Comparison of ENCODE assay signal across 17 cellular contexts in the genomic region with DNA sequence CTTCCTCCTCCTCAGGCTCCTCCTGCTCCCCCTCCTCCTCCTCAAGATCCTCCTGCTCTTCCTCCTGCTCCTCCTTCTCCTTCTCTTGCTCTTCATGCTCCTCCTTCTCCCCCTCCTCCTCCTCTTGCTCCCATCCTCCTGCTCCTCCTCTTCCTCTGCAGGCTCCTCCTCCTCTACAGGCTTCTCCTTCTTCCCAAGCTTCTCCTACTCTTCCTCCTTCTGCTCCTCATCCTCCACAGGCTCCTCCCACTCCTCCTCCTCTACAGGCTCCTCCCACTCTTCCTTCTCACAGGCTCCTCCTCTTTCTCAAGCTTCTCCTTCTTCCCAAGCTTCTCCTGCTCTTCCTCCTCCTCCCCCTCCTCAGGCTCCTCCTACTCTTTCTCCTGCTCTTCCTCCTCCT. TPM values are rescaled to one million over a fixed set of nuclear protein-coding genes. Genes with fewer than 3 reads are reported as not detected.
DNase-seq lines count a peak whose midpoint lies in the region; ATAC-seq and TF ChIP-seq lines count a peak whose summit lies in the region.
"Had no signal": no experiment of that assay in that cellular context is flagged by ENCODE, and none has a peak within 500 bp of the region (broad histone marks: within the 10 kb centered on the region; RNA-seq: fewer than 3 reads in every experiment).

No MANE protein-coding gene starts in this region.

- no peak for ATAC-seq in activated naive CD8-positive, alpha-beta T cell treated with anti-CD3 and anti-CD28 coated beads, Interleukin-2, amount 10 ng/mL, durations not matched to agents 7 days and 5 days (ENCODE audit: low read depth)
- ATAC-seq in activated naive CD8-positive, alpha-beta T cell treated with anti-CD3 and anti-CD28 coated beads, Interleukin-2, amount 50 U/mL, for 24 hours = no peak
- ATAC-seq in WTC11 (no peak), GM18498 (IDR thresholded peaks at IDR 0.05; ENCODE audit: unreplicated experiment) (no peak), GM21723 (IDR thresholded peaks at IDR 0.05; ENCODE audit: unreplicated experiment) (no peak)
- no peak for ATAC-seq in stimulated activated effector memory CD8-positive, alpha-beta T cell treated with anti-CD3 and anti-CD28 coated beads, Interleukin-12 subunit alpha, Interleukin-12 subunit beta, amount 100 ng/mL, for 72 hours
- ATAC-seq: CD8-positive, alpha-beta T cell had no signal

- no peaks in the 10 kb centered on the region for H4K20me1 ChIP-seq in Loucy (ENCODE audit: insufficient read depth, low read length, poor library complexity, severe bottlenecking)
- H4K20me1 ChIP-seq: BLaER1 treated with 17β-estradiol and CSF1 and Interleukin-3, amounts not matched to agents 10 nM and 100 nM had no signal

- no peak overlapping the region for H3K4me3 Mint-ChIP-seq in activated naive CD8-positive, alpha-beta T cell treated with anti-CD3 and anti-CD28 coated beads, Interleukin-2, amount 10 ng/mL, durations not matched to agents 7 days and 5 days
- no peak overlapping the region for H3K4me3 Mint-ChIP-seq in activated naive CD8-positive, alpha-beta T cell treated with anti-CD3 and anti-CD28 coated beads, Interleukin-2, amount 50 U/mL, for 24 hours
- no peak overlapping the region for H3K4me3 Mint-ChIP-seq in WTC11
- H3K4me3 Mint-ChIP-seq in stimulated activated effector memory CD8-positive, alpha-beta T cell treated with anti-CD3 and anti-CD28 coated beads, Interleukin-12 subunit alpha, Interleukin-12 subunit beta, amount 100 ng/mL, for 72 hours = no peak overlapping the region
- H3K4me3 Mint-ChIP-seq: CD8-positive, alpha-beta T cell had no signal

- no peak overlapping the region for H3K4me2 ChIP-seq in Loucy (ENCODE audit: low read depth, low read length, poor library complexity, severe bottlenecking)
- H3K4me2 ChIP-seq: BLaER1 treated with 17β-estradiol and CSF1 and Interleukin-3, amounts not matched to agents 10 nM and 100 nM had no signal

- H3K4me1 ChIP-seq in Loucy (ENCODE audit: insufficient read depth, low read length, poor library complexity, severe bottlenecking) = no peaks in the 10 kb centered on the region
- H3K4me1 ChIP-seq: BLaER1 treated with 17β-estradiol and CSF1 and Interleukin-3, amounts not matched to agents 10 nM and 100 nM had no signal

- H3K36me3 Mint-ChIP-seq in activated naive CD8-positive, alpha-beta T cell treated with anti-CD3 and anti-CD28 coated beads, Interleukin-2, amount 10 ng/mL, durations not matched to agents 7 days and 5 days = no peaks in the 10 kb centered on the region
- no peaks in the 10 kb centered on the region for H3K36me3 Mint-ChIP-seq in activated naive CD8-positive, alpha-beta T cell treated with anti-CD3 and anti-CD28 coated beads, Interleukin-2, amount 50 U/mL, for 24 hours (ENCODE audit: low read depth)
- H3K36me3 Mint-ChIP-seq in WTC11 = no peaks in the 10 kb centered on the region
- no peaks in the 10 kb centered on the region for H3K36me3 Mint-ChIP-seq in stimulated activated effector memory CD8-positive, alpha-beta T cell treated with anti-CD3 and anti-CD28 coated beads, Interleukin-12 subunit alpha, Interleukin-12 subunit beta, amount 100 ng/mL, for 72 hours
- H3K36me3 Mint-ChIP-seq: CD8-positive, alpha-beta T cell had no signal

- TF ChIP-seq CTCF in Loucy (conservative IDR thresholded peaks at IDR 0.05; ENCODE audit: low read length) = no peak
- no peak for TF ChIP-seq CTCF in WTC11 (IDR thresholded peaks at IDR 0.05)

- H3K9me3 Mint-ChIP-seq in activated naive CD8-positive, alpha-beta T cell treated with anti-CD3 and anti-CD28 coated beads, Interleukin-2, amount 10 ng/mL, durations not matched to agents 7 days and 5 days = no peaks in the 10 kb centered on the region
- H3K9me3 Mint-ChIP-seq in activated naive CD8-positive, alpha-beta T cell treated with anti-CD3 and anti-CD28 coated beads, Interleukin-2, amount 50 U/mL, for 24 hours = no peaks in the 10 kb centered on the region
- H3K9me3 Mint-ChIP-seq in WTC11 = no peaks in the 10 kb centered on the region
- H3K9me3 Mint-ChIP-seq in stimulated activated effector memory CD8-positive, alpha-beta T cell treated with anti-CD3 and anti-CD28 coated beads, Interleukin-12 subunit alpha, Interleukin-12 subunit beta, amount 100 ng/mL, for 72 hours = no peaks in the 10 kb centered on the region
- H3K9me3 Mint-ChIP-seq: CD8-positive, alpha-beta T cell; H9 had no signal

- no peaks in the 10 kb centered on the region for H3K9me2 ChIP-seq in Loucy (replicated peaks; ENCODE audit: low read depth, low read length)

- no peaks in the 10 kb centered on the region for H3K27me3 ChIP-seq in Loucy (ENCODE audit: insufficient read depth, low read length, poor library complexity, severe bottlenecking)
- H3K27me3 ChIP-seq: BLaER1 treated with 17β-estradiol and CSF1 and Interleukin-3, amounts not matched to agents 10 nM and 100 nM had no signal

- CTCF ChIA-PET in WTC11 (lab: Charles Lee) = no interaction called here

- H3K27me3 Mint-ChIP-seq in activated naive CD8-positive, alpha-beta T cell treated with anti-CD3 and anti-CD28 coated beads, Interleukin-2, amount 10 ng/mL, durations not matched to agents 7 days and 5 days = no peaks in the 10 kb centered on the region
- peaks cover 6% of the 10 kb centered on the region for H3K27me3 Mint-ChIP-seq in activated naive CD8-positive, alpha-beta T cell treated with anti-CD3 and anti-CD28 coated beads, Interleukin-2, amount 50 U/mL, for 24 hours
- peaks cover 2% of the 10 kb centered on the region for H3K27me3 Mint-ChIP-seq in WTC11 (ENCODE audit: low read depth)

- no peak overlapping the region for H3K4me3 ChIP-seq in Loucy (ENCODE audit: low read length, poor library complexity, severe bottlenecking)
- H3K4me3 ChIP-seq: BLaER1 treated with 17β-estradiol and CSF1 and Interleukin-3, amounts not matched to agents 10 nM and 100 nM had no signal

- POLR2A ChIA-PET in activated naive CD8-positive, alpha-beta T cell treated with anti-CD3 and anti-CD28 coated beads, Interleukin-2, amount 10 ng/mL, durations not matched to agents 7 days and 5 days (lab: Charles Lee) = no interaction called here
- POLR2A ChIA-PET in WTC11 (lab: Charles Lee) = no interaction called here

- no peaks in the 10 kb centered on the region for H3K4me1 Mint-ChIP-seq in activated naive CD8-positive, alpha-beta T cell treated with anti-CD3 and anti-CD28 coated beads, Interleukin-2, amount 10 ng/mL, durations not matched to agents 7 days and 5 days
- H3K4me1 Mint-ChIP-seq in activated naive CD8-positive, alpha-beta T cell treated with anti-CD3 and anti-CD28 coated beads, Interleukin-2, amount 50 U/mL, for 24 hours = no peaks in the 10 kb centered on the region
- H3K4me1 Mint-ChIP-seq in WTC11 = peaks cover 6% of the 10 kb centered on the region
- peaks cover 12% of the 10 kb centered on the region for H3K4me1 Mint-ChIP-seq in stimulated activated effector memory CD8-positive, alpha-beta T cell treated with anti-CD3 and anti-CD28 coated beads, Interleukin-12 subunit alpha, Interleukin-12 subunit beta, amount 100 ng/mL, for 72 hours

- H3F3A ChIP-seq in Loucy (ENCODE audit: low read depth) = no peaks in the 10 kb centered on the region

- H3K79me2 ChIP-seq in Loucy (ENCODE audit: insufficient read depth, low read length) = no peaks in the 10 kb centered on the region

- peak overlapping the region; percentile 49; the same call in 1 of the 2 replicates for H2AFZ ChIP-seq in Loucy (ENCODE audit: low read length)

- peak overlapping the region; percentile 39 for H3K27ac Mint-ChIP-seq in activated naive CD8-positive, alpha-beta T cell treated with anti-CD3 and anti-CD28 coated beads, Interleukin-2, amount 10 ng/mL, durations not matched to agents 7 days and 5 days
- no peak overlapping the region for H3K27ac Mint-ChIP-seq in activated naive CD8-positive, alpha-beta T cell treated with anti-CD3 and anti-CD28 coated beads, Interleukin-2, amount 50 U/mL, for 24 hours
- H3K27ac Mint-ChIP-seq in WTC11 = no peak overlapping the region
- H3K27ac Mint-ChIP-seq in stimulated activated effector memory CD8-positive, alpha-beta T cell treated with anti-CD3 and anti-CD28 coated beads, Interleukin-12 subunit alpha, Interleukin-12 subunit beta, amount 100 ng/mL, for 72 hours = peak overlapping the region; percentile 8
- H3K27ac Mint-ChIP-seq: CD8-positive, alpha-beta T cell had no signal

- H3K9ac ChIP-seq in Loucy (ENCODE audit: low read depth, low read length, poor library complexity, severe bottlenecking) = no peak overlapping the region
- H3K9ac ChIP-seq: BLaER1 treated with 17β-estradiol and CSF1 and Interleukin-3, amounts not matched to agents 10 nM and 100 nM had no signal

- DNase-seq in activated naive CD8-positive, alpha-beta T cell treated with anti-CD3 and anti-CD28 coated beads, Interleukin-2, amount 10 ng/mL, durations not matched to agents 7 days and 5 days = no peak
- no peak for DNase-seq in activated naive CD8-positive, alpha-beta T cell treated with anti-CD3 and anti-CD28 coated beads, Interleukin-2, amount 50 U/mL, for 24 hours
- DNase-seq in WTC11 (ENCODE audit: low spot score) = no peak
- DNase-seq in stimulated activated effector memory CD8-positive, alpha-beta T cell treated with anti-CD3 and anti-CD28 coated beads, Interleukin-12 subunit alpha, Interleukin-12 subunit beta, amount 100 ng/mL, for 72 hours (ENCODE audit: low spot score in 2 of 2) = no peak
- no peak for DNase-seq in SKM-1 (lab: John Stamatoyannopoulos, UW; ENCODE audit: unreplicated experiment)
- DNase-seq: 8988T; Calu3; CD8-positive, alpha-beta T cell; DMS79 treated with DMSO at 0.1 percent for 48 hours; GF-D8; H9 had no signal

- H3K9me3 ChIP-seq in Loucy (ENCODE audit: insufficient read depth, low read depth, low read length) = no peaks in the 10 kb centered on the region
- H3K9me3 ChIP-seq: BLaER1 treated with 17β-estradiol and CSF1 and Interleukin-3, amounts not matched to agents 10 nM and 100 nM had no signal

- H3K36me3 ChIP-seq in Loucy (ENCODE audit: insufficient read depth, low read length) = no peaks in the 10 kb centered on the region
- H3K36me3 ChIP-seq: BLaER1 treated with 17β-estradiol and CSF1 and Interleukin-3, amounts not matched to agents 10 nM and 100 nM had no signal

TF ChIP-seq in WTC11, 78 proteins besides CTCF, POLR2A, EP300 and RAD21:
- TF ChIP-seq PREB (CRISPR knock-in tag; IDR thresholded peaks at IDR 0.05; ENCODE audit: borderline replicate concordance) (no peak), ZNF263 (CRISPR knock-in tag; IDR thresholded peaks at IDR 0.05; ENCODE audit: low read depth) (peak; percentile 56; the same call in 1 of the 2 replicates)
TF ChIP-seq in WTC11: peak in this region for 1.

RNA-seq across cellular contexts. Expression of gene WNT7A, which starts 47.7 kb away (rescaled TPM):
- total RNA-seq in activated naive CD8-positive, alpha-beta T cell treated with anti-CD3 and anti-CD28 coated beads, Interleukin-2, amount 10 ng/mL, durations not matched to agents 7 days and 5 days = 1 to 10 TPM; 1.5 TPM
- total RNA-seq in WTC11 (2021) = 0.04 to 0.07 TPM in 2 of 3 replicates, not detected in the other
- total RNA-seq: A673, H1, H9 had no signal

Comparison
In these comparisons a context has a peak if more than half of its experiments do, and no peak if none do; other contexts are left out.
1. H3K27ac Mint-ChIP-seq: peak in activated naive CD8-positive, alpha-beta T cell treated with anti-CD3 and anti-CD28 coated beads, Interleukin-2, amount 10 ng/mL, durations not matched to agents 7 days and 5 days (single experiment) and stimulated activated effector memory CD8-positive, alpha-beta T cell treated with anti-CD3 and anti-CD28 coated beads, Interleukin-12 subunit alpha, Interleukin-12 subunit beta, amount 100 ng/mL, for 72 hours (single experiment); none in activated naive CD8-positive, alpha-beta T cell treated with anti-CD3 and anti-CD28 coated beads, Interleukin-2, amount 50 U/mL, for 24 hours (single experiment) and WTC11 (single experiment).